Comparison of ENCODE assay signal across 8 cellular contexts in the genomic region with DNA sequence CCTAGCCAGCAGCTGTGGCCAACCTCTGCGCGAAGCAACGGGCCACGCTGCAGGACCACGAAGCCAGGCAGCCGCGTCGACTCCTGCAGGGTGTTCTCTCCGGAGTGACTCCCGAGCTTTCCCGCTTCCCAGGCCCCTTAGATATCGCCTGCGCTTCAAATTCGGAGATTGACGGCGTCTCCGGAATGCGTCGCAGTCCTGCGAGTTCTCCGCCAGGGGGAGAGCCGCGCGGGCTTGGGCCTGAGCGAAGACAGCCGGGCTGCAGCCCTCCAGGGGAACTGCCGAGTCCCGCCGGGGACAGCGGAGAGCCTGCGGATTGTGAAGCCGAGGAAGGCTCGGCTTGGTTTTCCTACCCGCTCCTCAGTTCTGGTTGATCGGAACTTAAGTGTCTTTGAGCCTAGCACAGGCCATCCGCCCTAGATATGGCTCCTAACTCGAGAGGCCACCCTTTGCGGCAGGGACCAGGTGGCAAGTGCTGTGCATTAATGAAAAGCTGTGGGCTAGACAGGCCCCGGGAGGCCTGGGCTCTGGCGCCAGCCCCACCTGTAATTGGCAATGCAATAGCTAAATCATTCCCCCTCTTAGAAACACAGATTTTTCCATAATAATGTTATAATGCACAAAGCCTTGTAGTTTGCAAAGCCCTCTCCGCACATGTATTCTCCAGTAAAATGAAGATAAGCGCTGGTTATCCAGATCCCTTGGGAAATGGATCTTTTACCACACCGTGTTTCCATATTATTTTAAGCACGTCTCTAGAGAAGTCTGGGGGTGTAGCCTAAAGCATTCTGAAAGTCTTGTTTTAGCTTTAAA. TPM values are rescaled to one million over a fixed set of nuclear protein-coding genes. Genes with fewer than 3 reads are reported as not detected.
A peak's percentile ranks its signal among the peaks of the same experiment; 100 is the strongest.
DNase-seq lines count a peak whose midpoint lies in the region; ATAC-seq, FAIRE-seq and TF ChIP-seq lines count a peak whose summit lies in the region.

No MANE protein-coding gene starts in this region.

- peak; percentile 93 for TF ChIP-seq CTCF in astrocyte of the spinal cord (IDR thresholded peaks at IDR 0.05; ENCODE audit: low read depth, low read length)

- in situ Hi-C loops in astrocyte of the spinal cord (cut with HindIII; ENCODE audit: low sequenced_read_pairs) = no loop called here

- no peak for TF ChIP-seq POLR2A in GM12892 (IDR thresholded peaks at IDR 0.05; ENCODE audit: low read depth, low read length)

- FAIRE-seq in GM12892 (lab: Jason Lieb, UNC) = peak; percentile 87

- H3K4me3 ChIP-seq in astrocyte of the spinal cord (ENCODE audit: low read depth, low read length) = peak overlapping the region; percentile 59

- DNase-seq in GM12892 (ENCODE audit: insufficient read length) = peak; percentile 61
- DNase-seq in NCI-H146 (lab: John Stamatoyannopoulos, UW) = peak; percentile 81
- DNase-seq in T-helper 9 cell = peak; percentile 47
- DNase-seq in astrocyte of the spinal cord (ENCODE audit: low read depth, low spot score) = peak; percentile 90
- peak in 50 of 51 donors; percentile 33 to 90 (median 76) for DNase-seq in hypothalamus (lab: John Stamatoyannopoulos, UW)
- peak; percentile 97 for DNase-seq in retina
- DNase-seq in cortex of kidney (lab: John Stamatoyannopoulos, UW) = no peak

- peak; percentile 93 for ATAC-seq in HG02870 (IDR thresholded peaks at IDR 0.05; ENCODE audit: unreplicated experiment)

RNA-seq across cellular contexts. Expression of gene APBA1, which starts 0.9 kb away (rescaled TPM):
- not detected for polyA plus RNA-seq in GM12892 (2012; ENCODE audit: missing spikeins)
